22 cellular contexts compared by ENCODE assay signal in the genomic region with DNA sequence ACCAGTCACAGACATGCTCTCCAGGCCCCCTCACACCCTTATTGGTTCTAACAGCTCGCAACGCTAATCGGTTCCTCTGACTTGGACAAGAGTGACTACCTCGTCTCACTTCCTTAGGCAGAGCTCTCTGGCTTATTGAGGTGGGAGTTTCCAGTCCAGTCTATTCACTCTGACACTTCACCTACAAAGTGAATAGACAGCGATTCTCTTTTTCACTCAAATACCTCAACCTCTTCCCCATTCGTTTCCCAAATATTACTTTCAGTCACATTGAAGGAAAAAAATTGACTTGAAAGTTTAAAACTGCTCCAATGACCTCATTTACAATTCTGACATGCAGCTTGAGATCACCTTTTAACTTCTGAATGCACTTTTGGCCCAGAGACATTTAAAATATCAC. TPM values are rescaled to one million over a fixed set of nuclear protein-coding genes. Genes with fewer than 3 reads are reported as not detected.
DNase-seq lines count a peak whose midpoint lies in the region; ATAC-seq, FAIRE-seq and TF ChIP-seq lines count a peak whose summit lies in the region.
"Had no signal": no experiment of that assay in that cellular context is flagged by ENCODE, and none has a peak within 500 bp of the region (broad histone marks: within the 10 kb centered on the region; RNA-seq: fewer than 3 reads in every experiment).

No MANE protein-coding gene starts in this region.

- H4K20me1 ChIP-seq in OCI-LY3 (ENCODE audit: insufficient read depth, low read length) (no peaks in the 10 kb centered on the region), neural progenitor cell (ENCODE audit: low read depth) (no peaks in the 10 kb centered on the region)

- H3K9ac ChIP-seq in OCI-LY3 (ENCODE audit: low read length) (no peak overlapping the region), neural progenitor cell (no peak overlapping the region)

- no peak overlapping the region for H3K27ac ChIP-seq in OCI-LY3 (ENCODE audit: low read length)
- H3K27ac ChIP-seq in neural progenitor cell: no peak overlapping the region
- H3K27ac ChIP-seq: 22Rv1, A549, C4-2B had no signal

- H3K36me3 Mint-ChIP-seq in progenitor cell of endocrine pancreas (ENCODE audit: insufficient read depth) (no peaks in the 10 kb centered on the region), neural progenitor cell (no peaks in the 10 kb centered on the region)
- H3K36me3 Mint-ChIP-seq: IgD-negative memory B cell had no signal

- peaks cover 3% of the 10 kb centered on the region for H3K27me3 ChIP-seq in GM06990 (replicated peaks; ENCODE audit: control insufficient read depth, insufficient read depth, low read length)
- no peaks in the 10 kb centered on the region for H3K27me3 ChIP-seq in OCI-LY3 (ENCODE audit: low read depth, low read length)
- H3K27me3 ChIP-seq in neural progenitor cell: peaks cover 18% of the 10 kb centered on the region

- H3K27me3 Mint-ChIP-seq in progenitor cell of endocrine pancreas: peaks cover 51% of the 10 kb centered on the region
- peaks cover 16% of the 10 kb centered on the region for H3K27me3 Mint-ChIP-seq in neural progenitor cell (ENCODE audit: insufficient read depth, low read depth)

- H3K79me2 ChIP-seq in OCI-LY3 (ENCODE audit: low read length): no peaks in the 10 kb centered on the region
- no peaks in the 10 kb centered on the region for H3K79me2 ChIP-seq in neural progenitor cell (ENCODE audit: low read depth)

- no peaks in the 10 kb centered on the region for H3F3A ChIP-seq in neural progenitor cell (ENCODE audit: low read depth)

- H3K4me3 ChIP-seq in GM06990 (replicated peaks; ENCODE audit: low read depth, low read length) (no peak overlapping the region), OCI-LY3 (ENCODE audit: low read length) (no peak overlapping the region), neural progenitor cell (no peak overlapping the region)
- H3K4me3 ChIP-seq: A549, HAP-1 had no signal

- H2AFZ ChIP-seq in OCI-LY3 (ENCODE audit: low read depth, low read length): no peak overlapping the region
- H2AFZ ChIP-seq in neural progenitor cell (replicated peaks): no peak overlapping the region

- H3K4me1 Mint-ChIP-seq in progenitor cell of endocrine pancreas (ENCODE audit: low read depth): no peaks in the 10 kb centered on the region
- peaks cover 3% of the 10 kb centered on the region for H3K4me1 Mint-ChIP-seq in neural progenitor cell

- H3K4me1 ChIP-seq in OCI-LY3 (ENCODE audit: low read length) (peaks cover 23% of the 10 kb centered on the region), neural progenitor cell (no peaks in the 10 kb centered on the region)
- H3K4me1 ChIP-seq: A549, Caco-2, HAP-1 had no signal

- TF ChIP-seq CTCF in GM06990 (IDR thresholded peaks at IDR 0.05; ENCODE audit: insufficient read depth, low read length, poor library complexity, severe bottlenecking) (no peak), OCI-LY3 (IDR thresholded peaks at IDR 0.05; ENCODE audit: low read depth, low read length) (no peak), progenitor cell of endocrine pancreas (IDR thresholded peaks at IDR 0.05; ENCODE audit: unreplicated experiment) (no peak), neural progenitor cell (IDR thresholded peaks at IDR 0.05) (no peak)

- DNase-seq in GM06990 (ENCODE audit: extremely low read depth, insufficient read length) (peak; percentile 26), progenitor cell of endocrine pancreas (ENCODE audit: low spot score, unreplicated experiment) (no peak), urothelium cell line (ENCODE audit: low spot score) (no peak), neural progenitor cell (ENCODE audit: low spot score) (no peak)
- DNase-seq: AML-193; Caco-2; CD4-positive, alpha-beta T cell; KG1 had no signal

- FAIRE-seq in urothelium cell line (lab: Jason Lieb, UNC): no peak
- FAIRE-seq: A549, D721Med, G401.6, GM19239, HepG2 had no signal

- no peak overlapping the region for H3K4me3 Mint-ChIP-seq in progenitor cell of endocrine pancreas (ENCODE audit: low read depth)
- no peak overlapping the region for H3K4me3 Mint-ChIP-seq in neural progenitor cell
- H3K4me3 Mint-ChIP-seq: CD4-positive, alpha-beta T cell; IgD-negative memory B cell had no signal

- no peaks in the 10 kb centered on the region for H3K36me3 ChIP-seq in GM06990 (ENCODE audit: control insufficient read depth, insufficient read depth, low read length)
- no peaks in the 10 kb centered on the region for H3K36me3 ChIP-seq in OCI-LY3 (replicated peaks; ENCODE audit: low read depth, low read length)
- H3K36me3 ChIP-seq in neural progenitor cell: no peaks in the 10 kb centered on the region
- H3K36me3 ChIP-seq: HAP-1 had no signal

- ATAC-seq in GM18868 (IDR thresholded peaks at IDR 0.05; ENCODE audit: unreplicated experiment) (peak; percentile 73), HG02885 (IDR thresholded peaks at IDR 0.05; ENCODE audit: poor library complexity, unreplicated experiment) (no peak), GM18909 (IDR thresholded peaks at IDR 0.05; ENCODE audit: poor library complexity, unreplicated experiment) (no peak)
- ATAC-seq: A549, HepG2 had no signal

- H3K4me2 ChIP-seq in OCI-LY3 (ENCODE audit: low read length) (peak overlapping the region; percentile 37), neural progenitor cell (no peak overlapping the region)
- H3K4me2 ChIP-seq: A549 had no signal

- no peaks in the 10 kb centered on the region for H3K9me3 Mint-ChIP-seq in progenitor cell of endocrine pancreas (ENCODE audit: low read depth)
- peaks cover 5% of the 10 kb centered on the region for H3K9me3 Mint-ChIP-seq in neural progenitor cell
- H3K9me3 Mint-ChIP-seq: CD4-positive, alpha-beta T cell had no signal

- H3K9me3 ChIP-seq in OCI-LY3 (ENCODE audit: insufficient read depth, low read length) (no peaks in the 10 kb centered on the region), neural progenitor cell (ENCODE audit: low read depth) (no peaks in the 10 kb centered on the region)
- H3K9me3 ChIP-seq: A549, Caco-2, HAP-1 had no signal

- peak overlapping the region; percentile 7 for H3K27ac Mint-ChIP-seq in progenitor cell of endocrine pancreas
- H3K27ac Mint-ChIP-seq in neural progenitor cell: no peak overlapping the region
- H3K27ac Mint-ChIP-seq: CD4-positive, alpha-beta T cell; IgD-negative memory B cell had no signal

RNA-seq across cellular contexts. Expression of a gene that starts 17.7 kb away (rescaled TPM):
- total RNA-seq in progenitor cell of endocrine pancreas (not detected in 2 replicates), neural progenitor cell (ENCODE audit: low replicate concordance) (not detected in 2 replicates)
- total RNA-seq: Caco-2; CD4-positive, alpha-beta T cell; H4; HepG2 had no signal
